In the genomic region with DNA sequence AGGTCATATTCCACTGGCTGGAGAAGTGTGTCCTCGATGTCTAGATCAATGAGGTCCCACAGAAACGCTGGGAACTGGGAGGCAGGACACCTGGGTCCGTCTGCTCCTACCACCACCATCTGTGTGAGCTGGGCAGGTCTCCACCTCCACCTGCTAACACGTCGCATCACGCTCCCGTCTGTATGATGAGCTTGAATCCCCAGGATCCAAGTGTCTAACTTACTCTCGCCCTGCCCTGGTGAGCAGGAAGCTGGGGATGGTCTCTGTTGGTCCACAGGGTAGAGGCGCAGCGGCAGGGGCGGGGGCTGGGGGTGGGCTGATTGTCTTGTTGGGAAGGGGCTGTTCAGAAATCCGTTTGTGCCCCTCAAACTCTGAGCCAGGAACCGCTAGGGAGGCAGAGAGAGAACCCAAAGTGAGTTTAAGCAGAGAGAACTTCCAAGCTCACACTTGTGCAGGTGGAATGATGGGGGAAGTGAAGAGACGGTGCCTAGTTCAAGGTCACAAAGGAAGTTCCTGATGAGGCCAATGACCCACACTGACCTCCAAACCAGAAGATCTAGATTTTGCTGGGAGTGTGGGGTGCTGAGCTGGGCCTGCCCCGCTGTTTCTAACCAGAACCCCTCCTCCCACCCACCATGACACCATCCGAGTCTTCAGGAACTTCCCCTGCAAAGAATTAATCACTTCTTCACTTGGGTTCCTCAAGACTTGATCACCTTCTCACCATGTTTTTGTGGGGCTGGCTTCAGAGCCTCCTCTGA, we compare ENCODE assay signal across 15 cellular contexts. TPM values are rescaled to one million over a fixed set of nuclear protein-coding genes. Genes with fewer than 3 reads are reported as not detected.
A peak's percentile ranks its signal among the peaks of the same experiment; 100 is the strongest.
DNase-seq lines count a peak whose midpoint lies in the region; ATAC-seq and TF ChIP-seq lines count a peak whose summit lies in the region.
"Had no signal": no experiment of that assay in that cellular context is flagged by ENCODE, and none has a peak within 500 bp of the region (broad histone marks: within the 10 kb centered on the region; RNA-seq: fewer than 3 reads in every experiment).

No MANE protein-coding gene starts in this region.

- peaks cover 71% of the 10 kb centered on the region for H3K36me3 Mint-ChIP-seq in activated CD4-positive, alpha-beta T cell treated with anti-CD3 and anti-CD28 coated beads for 36 hours (ENCODE audit: low read depth)
- H3K36me3 Mint-ChIP-seq in activated B cell treated with CpG ODN at 0.5 μM for 24 hours (ENCODE audit: low read depth) (peaks cover 90% of the 10 kb centered on the region), immature natural killer cell (peaks cover 28 to 51% (median 41%) of the 10 kb centered on the region in 3 donors), osteocyte (ENCODE audit: unreplicated experiment) (peaks cover 46% of the 10 kb centered on the region)

- peak overlapping the region; percentile 97 for H3K27ac Mint-ChIP-seq in activated CD4-positive, alpha-beta T cell treated with anti-CD3 and anti-CD28 coated beads for 36 hours
- H3K27ac Mint-ChIP-seq in activated B cell treated with CpG ODN at 0.5 μM for 24 hours (peak overlapping the region; percentile 94), immature natural killer cell (peak overlapping the region; percentile 85 to 95 (median 92)), osteocyte (ENCODE audit: unreplicated experiment) (no peak overlapping the region)
- H3K27ac Mint-ChIP-seq in stimulated activated naive CD8-positive, alpha-beta T cell treated with anti-CD3 and anti-CD28 coated beads, Interleukin-15, amount 100 ng/mL, for 72 hours = peak overlapping the region; percentile 94 to 99

- no peak for ATAC-seq in activated CD4-positive, alpha-beta T cell treated with anti-CD3 and anti-CD28 coated beads for 36 hours
- ATAC-seq in activated B cell treated with CpG ODN at 0.5 μM for 24 hours (ENCODE audit: low read depth) = no peak
- ATAC-seq in stimulated activated naive CD8-positive, alpha-beta T cell treated with anti-CD3 and anti-CD28 coated beads, Interleukin-15, amount 100 ng/mL, for 72 hours = no peak

- H3K4me1 Mint-ChIP-seq in activated CD4-positive, alpha-beta T cell treated with anti-CD3 and anti-CD28 coated beads for 36 hours = peaks cover 67% of the 10 kb centered on the region
- peaks cover 44% of the 10 kb centered on the region for H3K4me1 Mint-ChIP-seq in activated B cell treated with CpG ODN at 0.5 μM for 24 hours
- peaks cover 37 to 38% of the 10 kb centered on the region in 2 donors for H3K4me1 Mint-ChIP-seq in immature natural killer cell
- peaks cover 80% of the 10 kb centered on the region for H3K4me1 Mint-ChIP-seq in stimulated activated naive CD8-positive, alpha-beta T cell treated with anti-CD3 and anti-CD28 coated beads, Interleukin-15, amount 100 ng/mL, for 72 hours
- H3K4me1 Mint-ChIP-seq in osteocyte (ENCODE audit: unreplicated experiment) = peaks cover 16% of the 10 kb centered on the region

- TF ChIP-seq CTCF in activated B cell treated with CpG ODN at 0.5 μM for 24 hours (IDR thresholded peaks at IDR 0.05) = no peak
- no peak for TF ChIP-seq CTCF in osteocyte (IDR thresholded peaks at IDR 0.05)

- CTCF ChIA-PET in activated CD4-positive, alpha-beta T cell treated with anti-CD3 and anti-CD28 coated beads for 36 hours (lab: Charles Lee) = interaction anchor here (0.6 to 1.7 kb wide), 4 partner anchors 12 to 262 kb away, joined by 3 to 5 read pairs (median 4); no protein-coding TSS in a partner anchor
- CTCF ChIA-PET in activated B cell treated with CpG ODN at 0.5 μM for 24 hours (lab: Charles Lee) = interaction anchor here (0.8 kb wide), 1 partner anchor 55 kb away, joined by 4 read pairs; no protein-coding TSS in a partner anchor

- H3K4me3 Mint-ChIP-seq in activated CD4-positive, alpha-beta T cell treated with anti-CD3 and anti-CD28 coated beads for 36 hours = no peak overlapping the region
- H3K4me3 Mint-ChIP-seq in activated B cell treated with CpG ODN at 0.5 μM for 24 hours (no peak overlapping the region), immature natural killer cell (peak overlapping the region in 1 of 5 donors; percentile 39), osteocyte (ENCODE audit: unreplicated experiment) (no peak overlapping the region)
- H3K4me3 Mint-ChIP-seq in stimulated activated naive CD8-positive, alpha-beta T cell treated with anti-CD3 and anti-CD28 coated beads, Interleukin-15, amount 100 ng/mL, for 72 hours = peak overlapping the region; percentile 15 to 45

- POLR2A ChIA-PET in activated CD4-positive, alpha-beta T cell treated with anti-CD3 and anti-CD28 coated beads for 36 hours (lab: Charles Lee) = no interaction called here
- POLR2A ChIA-PET in activated B cell treated with CpG ODN at 0.5 μM for 24 hours (lab: Charles Lee) = interaction anchor here (0.5 to 13.9 kb wide), 7 partner anchors 11 to 266 kb away, joined by 3 to 188 read pairs (median 4); a partner anchor contains a TSS

- intact Hi-C loops in activated CD4-positive, alpha-beta T cell treated with anti-CD3 and anti-CD28 coated beads for 36 hours (cut with DNase I, micrococcal nuclease) = no loop called here
- intact Hi-C loops in activated B cell treated with CpG ODN at 0.5 μM for 24 hours (cut with micrococcal nuclease) = no loop called here

- peak; percentile 52 for DNase-seq in activated CD4-positive, alpha-beta T cell treated with anti-CD3 and anti-CD28 coated beads for 36 hours
- DNase-seq in activated CD4-positive, alpha-beta T cell treated with anti-CD3 and anti-CD28 coated beads, Interleukin-2, amount 50 U/mL, for 4 hours = no peak
- DNase-seq in activated B cell treated with CpG ODN at 0.5 μM for 24 hours (no peak), immature natural killer cell (no peak), foreskin melanocyte (no peak), osteocyte (ENCODE audit: extremely low spot score, unreplicated experiment) (no peak), dermis blood vessel endothelial cell (no peak)
- DNase-seq in stimulated activated naive CD8-positive, alpha-beta T cell treated with anti-CD3 and anti-CD28 coated beads, Interleukin-15, amount 100 ng/mL, for 72 hours = no peak
- DNase-seq: 8988T; activated CD4-positive, CD25-positive, alpha-beta regulatory T cell; NCI-H2029; NCI-H510A treated with DMSO at 0.1 percent for 48 hours; PC-9; testis had no signal

- no peaks in the 10 kb centered on the region for H3K9me3 Mint-ChIP-seq in activated CD4-positive, alpha-beta T cell treated with anti-CD3 and anti-CD28 coated beads for 36 hours (ENCODE audit: low read depth)
- H3K9me3 Mint-ChIP-seq in activated B cell treated with CpG ODN at 0.5 μM for 24 hours = no peaks in the 10 kb centered on the region
- H3K9me3 Mint-ChIP-seq in immature natural killer cell = no peaks in the 10 kb centered on the region
- H3K9me3 Mint-ChIP-seq in stimulated activated naive CD8-positive, alpha-beta T cell treated with anti-CD3 and anti-CD28 coated beads, Interleukin-15, amount 100 ng/mL, for 72 hours = no peaks in the 10 kb centered on the region
- no peaks in the 10 kb centered on the region for H3K9me3 Mint-ChIP-seq in osteocyte (ENCODE audit: unreplicated experiment)

- H3K27me3 Mint-ChIP-seq in activated CD4-positive, alpha-beta T cell treated with anti-CD3 and anti-CD28 coated beads for 36 hours = no peaks in the 10 kb centered on the region
- H3K27me3 Mint-ChIP-seq in activated B cell treated with CpG ODN at 0.5 μM for 24 hours = no peaks in the 10 kb centered on the region
- H3K27me3 Mint-ChIP-seq in immature natural killer cell (ENCODE audit: low read depth in 3 of 3) = peaks cover 7 to 16% (median 10%) of the 10 kb centered on the region in 3 donors
- no peaks in the 10 kb centered on the region for H3K27me3 Mint-ChIP-seq in stimulated activated naive CD8-positive, alpha-beta T cell treated with anti-CD3 and anti-CD28 coated beads, Interleukin-15, amount 100 ng/mL, for 72 hours
- no peaks in the 10 kb centered on the region for H3K27me3 Mint-ChIP-seq in osteocyte (ENCODE audit: unreplicated experiment)

RNA-seq across cellular contexts. Expression of a gene that starts 21.1 kb away (rescaled TPM):
- not detected for total RNA-seq in activated CD4-positive, alpha-beta T cell treated with anti-CD3 and anti-CD28 coated beads for 36 hours
- total RNA-seq in activated B cell treated with CpG ODN at 0.5 μM for 24 hours (not detected in 2 replicates), osteocyte (not detected in 2 replicates), dermis blood vessel endothelial cell (not detected in 2 replicates)
- not detected for polyA plus RNA-seq in immature natural killer cell
- total RNA-seq: fibroblast of villous mesenchyme, PC-9 had no signal

RNA-seq across cellular contexts. Expression of a gene that starts 27.9 kb away (rescaled TPM):
- not detected for total RNA-seq in activated CD4-positive, alpha-beta T cell treated with anti-CD3 and anti-CD28 coated beads for 36 hours
- total RNA-seq in activated B cell treated with CpG ODN at 0.5 μM for 24 hours (not detected in 2 replicates), osteocyte (not detected in 2 replicates), dermis blood vessel endothelial cell (not detected in 2 replicates)
- not detected for polyA plus RNA-seq in immature natural killer cell
- total RNA-seq: fibroblast of villous mesenchyme, PC-9, testis had no signal

RNA-seq across cellular contexts. Expression of a gene that starts 37.0 kb away (rescaled TPM):
- total RNA-seq in activated CD4-positive, alpha-beta T cell treated with anti-CD3 and anti-CD28 coated beads for 36 hours = 100 to 1,000 TPM; 135 to 141 TPM
- total RNA-seq in activated B cell treated with CpG ODN at 0.5 μM for 24 hours = 283 and 322 TPM in 2 replicates
- 10 to 100 TPM in 2 of 3 donors, 1 to 10 TPM in 1; 4.0 to 56.3 (median 13.8) TPM for polyA plus RNA-seq in immature natural killer cell
- total RNA-seq in osteocyte = 36.0 and 37.0 TPM in 2 replicates
- total RNA-seq in dermis blood vessel endothelial cell = 2.0 and 3.6 TPM in 2 replicates

Comparison
In these comparisons a context has a peak if more than half of its experiments do, and no peak if none do; other contexts are left out.
1. H3K4me3 Mint-ChIP-seq: peak in stimulated activated naive CD8-positive, alpha-beta T cell treated with anti-CD3 and anti-CD28 coated beads, Interleukin-15, amount 100 ng/mL, for 72 hours (2 of 2); none in activated CD4-positive, alpha-beta T cell treated with anti-CD3 and anti-CD28 coated beads for 36 hours (single experiment), activated B cell treated with CpG ODN at 0.5 μM for 24 hours (single experiment) and osteocyte (single experiment).